ENCODE assay signal across 8 cellular contexts in genomic region chr14:70094106-70094505, GRCh38.
"Had no signal": no experiment of that assay in that cellular context is flagged by ENCODE, and none has a peak within 500 bp of the region (broad histone marks: within the 10 kb centered on the region; RNA-seq: fewer than 3 reads in every experiment).

No MANE protein-coding gene starts in this region.

- H2AFZ ChIP-seq: GM23248 had no signal

- H3K9ac ChIP-seq: GM23248 had no signal

- DNase-seq: GM23248, GOT3, H9, HCEC 1CT, KBM-7 had no signal

- FAIRE-seq: H54, HepG2 had no signal

- H3K4me3 ChIP-seq: GM23248 had no signal

- ATAC-seq: HepG2 had no signal

- H3K27ac ChIP-seq: GM23248, HL-60 had no signal
